Comparison of ENCODE assay signal across 8 cellular contexts in the genomic region with DNA sequence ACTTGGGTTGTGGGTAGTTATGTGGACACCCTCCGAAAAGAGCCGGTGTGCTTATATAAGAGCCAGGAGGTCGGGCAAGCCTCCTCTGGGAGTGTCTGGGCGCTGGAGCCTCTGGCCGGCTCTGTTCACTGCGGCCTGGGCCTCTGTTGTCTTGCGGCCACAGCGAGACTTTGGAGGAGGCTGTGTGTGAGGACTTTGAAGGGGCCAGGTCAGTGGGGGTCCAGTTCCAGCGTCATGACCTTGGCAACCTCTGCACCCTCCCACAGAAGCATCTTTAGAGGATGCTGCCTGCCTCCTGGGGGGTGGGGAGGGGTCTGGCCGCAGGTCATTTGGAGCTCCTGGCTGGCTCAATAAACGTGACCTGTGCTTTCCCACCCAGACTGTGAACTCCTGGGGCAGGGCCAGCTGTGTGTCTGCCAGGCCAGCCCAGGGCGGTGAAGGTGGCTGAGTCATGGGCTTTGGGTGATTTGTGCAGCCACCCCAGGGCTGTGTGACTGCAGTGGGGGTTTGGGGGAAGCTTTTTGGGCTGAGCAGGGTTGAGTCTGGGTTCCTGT. TPM values are rescaled to one million over a fixed set of nuclear protein-coding genes. Genes with fewer than 3 reads are reported as not detected.
A peak's percentile ranks its signal among the peaks of the same experiment; 100 is the strongest.
DNase-seq lines count a peak whose midpoint lies in the region; ATAC-seq and TF ChIP-seq lines count a peak whose summit lies in the region.

No MANE protein-coding gene starts in this region.

- no peaks in the 10 kb centered on the region for H3K27me3 Mint-ChIP-seq in progenitor cell of endocrine pancreas

- H4K20me1 ChIP-seq in PC-3 (ENCODE audit: low read length), result no peaks in the 10 kb centered on the region

- H2AFZ ChIP-seq in PC-3 (ENCODE audit: low read length), result peak overlapping the region; percentile 67

- H3K4me1 ChIP-seq in PC-3 (ENCODE audit: insufficient read depth, low read length), result peaks cover 36% of the 10 kb centered on the region

- H3K9me3 Mint-ChIP-seq in progenitor cell of endocrine pancreas (ENCODE audit: low read depth), result no peaks in the 10 kb centered on the region

- H3K9me3 ChIP-seq in PC-3 (ENCODE audit: low read length), result no peaks in the 10 kb centered on the region

- no peak overlapping the region for H3K27ac Mint-ChIP-seq in progenitor cell of endocrine pancreas

- CTCF ChIA-PET in PC-3 (lab: Charles Lee), result no interaction called here

- H3K4me1 Mint-ChIP-seq in progenitor cell of endocrine pancreas (ENCODE audit: low read depth), result peaks cover 15% of the 10 kb centered on the region

- no peaks in the 10 kb centered on the region for H3K9me2 ChIP-seq in PC-3 (replicated peaks; ENCODE audit: low read length)

- ATAC-seq in PC-3 (peak; percentile 43), GM18867 (IDR thresholded peaks at IDR 0.05; ENCODE audit: unreplicated experiment) (no peak), HG03520 (IDR thresholded peaks at IDR 0.05; ENCODE audit: unreplicated experiment) (no peak), GM19452 (IDR thresholded peaks at IDR 0.05; ENCODE audit: unreplicated experiment) (no peak)

- H3K27me3 ChIP-seq in PC-3 (ENCODE audit: low read length), result no peaks in the 10 kb centered on the region

- H3K9ac ChIP-seq in PC-3 (ENCODE audit: low read length), result peak overlapping the region; percentile 84

- no peaks in the 10 kb centered on the region for H3F3A ChIP-seq in PC-3 (ENCODE audit: low read length, unreplicated experiment)

- POLR2A ChIA-PET in PC-3 (lab: Charles Lee; ENCODE audit: unreplicated experiment), result no interaction called here

- DNase-seq in EL, result peak; percentile 82
- peak; percentile 72 for DNase-seq in PC-3
- no peak for DNase-seq in epithelial cell of prostate (ENCODE audit: low read depth, low spot score)
- no peak for DNase-seq in progenitor cell of endocrine pancreas (ENCODE audit: low spot score, unreplicated experiment)
- no peak for DNase-seq in NCI-H1694 (lab: John Stamatoyannopoulos, UW)

- no peaks in the 10 kb centered on the region for H3K36me3 ChIP-seq in PC-3 (ENCODE audit: low read depth, low read length)

- intact Hi-C loops in PC-3 (cut with micrococcal nuclease), result no loop called here

- no peaks in the 10 kb centered on the region for H3K36me3 Mint-ChIP-seq in progenitor cell of endocrine pancreas (ENCODE audit: insufficient read depth)

- TF ChIP-seq CTCF in PC-3 (conservative IDR thresholded peaks at IDR 0.05; ENCODE audit: low read depth, low read length) (no peak), progenitor cell of endocrine pancreas (IDR thresholded peaks at IDR 0.05; ENCODE audit: unreplicated experiment) (no peak)

- H3K27ac ChIP-seq in PC-3 (ENCODE audit: low read length) (peak overlapping the region; percentile 73), epithelial cell of prostate (peak overlapping the region; percentile 62)

- H3K4me3 ChIP-seq in PC-3 (ENCODE audit: low read length), result peak overlapping the region; percentile 79

- BruUV-seq in PC-3 (replicated peaks; lab: Mats Ljungman, UMichigan), result no TSS peak

- H3K79me2 ChIP-seq in PC-3 (ENCODE audit: low read length), result peaks cover 10% of the 10 kb centered on the region

- peak overlapping the region; percentile 95 for H3K4me2 ChIP-seq in PC-3 (ENCODE audit: low read length)

- peak overlapping the region; percentile 86 for H3K4me3 Mint-ChIP-seq in progenitor cell of endocrine pancreas (ENCODE audit: low read depth)

RNA-seq across cellular contexts. Expression of a gene that starts 1.2 kb away (rescaled TPM):
- total RNA-seq in PC-3 (2014; rRNA removed) (19.1 and 23.4 TPM in 2 replicates), progenitor cell of endocrine pancreas (86.7 and 92.7 TPM in 2 replicates)

RNA-seq across cellular contexts. Expression of a gene that starts 14.8 kb away (rescaled TPM):
- total RNA-seq in PC-3 (2014; rRNA removed), result 1.1 and 1.5 TPM in 2 replicates
- total RNA-seq in progenitor cell of endocrine pancreas, result not detected in 2 replicates

RNA-seq across cellular contexts. Expression of a gene that starts 15.1 kb away (rescaled TPM):
- total RNA-seq in PC-3 (2014; rRNA removed) (43.2 and 54.3 TPM in 2 replicates), progenitor cell of endocrine pancreas (6.5 and 7.6 TPM in 2 replicates)

RNA-seq across cellular contexts. Expression of a gene that starts 15.7 kb away (rescaled TPM):
- total RNA-seq in PC-3 (2014; rRNA removed), result 5.6 and 7.4 TPM in 2 replicates
- total RNA-seq in progenitor cell of endocrine pancreas, result 1.5 TPM in 2 replicates

RNA-seq across cellular contexts. Expression of a gene that starts 20.0 kb away (rescaled TPM):
- total RNA-seq in PC-3 (2014; rRNA removed) (0.98 and 1.1 TPM in 2 replicates), progenitor cell of endocrine pancreas (not detected in 2 replicates)

Comparison
In these comparisons a context has a peak if more than half of its experiments do, and no peak if none do; other contexts are left out.
1. DNase-seq: peak in EL (single experiment) and PC-3 (single experiment); none in epithelial cell of prostate (single experiment), progenitor cell of endocrine pancreas (single experiment) and NCI-H1694 (single experiment).